In genomic region chr17:37774508-37774907, GRCh38 we compare ENCODE assay signal across 12 cellular contexts. TPM values are rescaled to one million over a fixed set of nuclear protein-coding genes. Genes with fewer than 3 reads are reported as not detected.
A peak's percentile ranks its signal among the peaks of the same experiment; 100 is the strongest.
DNase-seq lines count a peak whose midpoint lies in the region; ATAC-seq, FAIRE-seq and TF ChIP-seq lines count a peak whose summit lies in the region.
"Had no signal": no experiment of that assay in that cellular context is flagged by ENCODE, and none has a peak within 500 bp of the region (broad histone marks: within the 10 kb centered on the region; RNA-seq: fewer than 3 reads in every experiment).

No MANE protein-coding gene starts in this region.

- no peak overlapping the region for H3K4me2 ChIP-seq in osteoblast (ENCODE audit: insufficient read depth, low read length)

- no peaks in the 10 kb centered on the region for H3K4me1 ChIP-seq in CD8-positive, alpha-beta T cell (ENCODE audit: insufficient read depth, low read length)
- H3K4me1 ChIP-seq in ovary (ENCODE audit: insufficient read depth): no peaks in the 10 kb centered on the region
- no peaks in the 10 kb centered on the region for H3K4me1 ChIP-seq in osteoblast (ENCODE audit: insufficient read depth, low read length)

- no peaks in the 10 kb centered on the region for H4K20me1 ChIP-seq in osteoblast (ENCODE audit: insufficient read depth, low read length)

- H3K9me3 Mint-ChIP-seq in CD8-positive, alpha-beta T cell: no peaks in the 10 kb centered on the region
- H3K9me3 Mint-ChIP-seq in activated T-cell treated with anti-CD3 and anti-CD28 coated beads, Interleukin-2, amount 50 U/mL, for 24 hours: no peaks in the 10 kb centered on the region

- H3K9me3 ChIP-seq in CD8-positive, alpha-beta T cell (ENCODE audit: low read length): no peaks in the 10 kb centered on the region
- H3K9me3 ChIP-seq in ovary: no peaks in the 10 kb centered on the region
- no peaks in the 10 kb centered on the region for H3K9me3 ChIP-seq in osteoblast (ENCODE audit: low read depth, low read length)

- H3K36me3 ChIP-seq in CD8-positive, alpha-beta T cell (ENCODE audit: insufficient read depth, low read length): no peaks in the 10 kb centered on the region
- H3K36me3 ChIP-seq in ovary: no peaks in the 10 kb centered on the region
- no peaks in the 10 kb centered on the region for H3K36me3 ChIP-seq in osteoblast (ENCODE audit: insufficient read depth, low read length)

- DNase-seq in CD8-positive, alpha-beta T cell: no peak
- peak; percentile 52 for DNase-seq in GM19239 (ENCODE audit: insufficient read length, low spot score)
- DNase-seq in activated T-cell treated with anti-CD3 and anti-CD28 coated beads, Interleukin-2, amount 50 U/mL, for 24 hours: no peak
- no peak for DNase-seq in NCI-H1694 (lab: John Stamatoyannopoulos, UW)
- DNase-seq in NCI-H345 (lab: John Stamatoyannopoulos, UW): no peak
- no peak for DNase-seq in ovary
- DNase-seq in osteoblast (ENCODE audit: insufficient read length, low spot score, missing footprints): no peak
- DNase-seq: activated CD8-positive, alpha-beta memory T cell treated with anti-CD3 and anti-CD28 coated beads for 24 hours; DND-41 had no signal

- no peak for TF ChIP-seq CTCF in CD8-positive, alpha-beta T cell (IDR thresholded peaks at IDR 0.05)
- TF ChIP-seq CTCF in ovary (IDR thresholded peaks at IDR 0.05): no peak
- TF ChIP-seq CTCF in osteoblast (IDR thresholded peaks at IDR 0.05; ENCODE audit: extremely low read depth, low read depth, low read length): no peak

- H3K4me3 Mint-ChIP-seq in CD8-positive, alpha-beta T cell: no peak overlapping the region
- no peak overlapping the region for H3K4me3 Mint-ChIP-seq in activated T-cell treated with anti-CD3 and anti-CD28 coated beads, Interleukin-2, amount 50 U/mL, for 24 hours

- intact Hi-C loops in CD8-positive, alpha-beta T cell (cut with DNase I, micrococcal nuclease): loop anchor here in 1 of 2 experiments (2.0 kb wide), 1 partner anchor 16 kb away; no protein-coding TSS in a partner anchor
- intact Hi-C loops in ovary (cut with DNase I): no loop called here

- no peak for TF ChIP-seq EP300 in ovary (IDR thresholded peaks at IDR 0.05)

- H3K4me3 ChIP-seq in CD8-positive, alpha-beta T cell (ENCODE audit: low read depth, low read length): no peak overlapping the region
- H3K4me3 ChIP-seq in ovary (no peak overlapping the region), osteoblast (ENCODE audit: insufficient read depth, low read length) (no peak overlapping the region)
- H3K4me3 ChIP-seq: K562 had no signal

- CTCF ChIA-PET in CD8-positive, alpha-beta T cell (lab: Charles Lee): no interaction called here

- H3K27ac Mint-ChIP-seq in CD8-positive, alpha-beta T cell: no peak overlapping the region
- peak overlapping the region; percentile 32 for H3K27ac Mint-ChIP-seq in activated T-cell treated with anti-CD3 and anti-CD28 coated beads, Interleukin-2, amount 50 U/mL, for 24 hours

- H3K27me3 Mint-ChIP-seq in CD8-positive, alpha-beta T cell (ENCODE audit: low read depth): peaks cover 10% of the 10 kb centered on the region
- H3K27me3 Mint-ChIP-seq in activated T-cell treated with anti-CD3 and anti-CD28 coated beads, Interleukin-2, amount 50 U/mL, for 24 hours: peaks cover 24% of the 10 kb centered on the region

- H3K79me2 ChIP-seq in osteoblast (ENCODE audit: insufficient read depth, low read length): no peaks in the 10 kb centered on the region

- TF ChIP-seq POLR2A in ovary (IDR thresholded peaks at IDR 0.05): no peak

- H3K4me1 Mint-ChIP-seq in CD8-positive, alpha-beta T cell (ENCODE audit: low read depth): peaks cover 4% of the 10 kb centered on the region
- H3K4me1 Mint-ChIP-seq in activated T-cell treated with anti-CD3 and anti-CD28 coated beads, Interleukin-2, amount 50 U/mL, for 24 hours (ENCODE audit: low read depth): peaks cover 35% of the 10 kb centered on the region

- H3K36me3 Mint-ChIP-seq in CD8-positive, alpha-beta T cell: no peaks in the 10 kb centered on the region
- no peaks in the 10 kb centered on the region for H3K36me3 Mint-ChIP-seq in activated T-cell treated with anti-CD3 and anti-CD28 coated beads, Interleukin-2, amount 50 U/mL, for 24 hours (ENCODE audit: low read depth)

- no peak for FAIRE-seq in GM19239 (lab: Jason Lieb, UNC)
- FAIRE-seq: K562 had no signal

- no peak overlapping the region for H3K27ac ChIP-seq in CD8-positive, alpha-beta T cell (ENCODE audit: low read depth, low read length)
- H3K27ac ChIP-seq in ovary: no peak overlapping the region
- no peak overlapping the region for H3K27ac ChIP-seq in osteoblast (ENCODE audit: low read depth, low read length)

- H2AFZ ChIP-seq in osteoblast (ENCODE audit: low read length): no peak overlapping the region

- peak; percentile 42 for ATAC-seq in CD8-positive, alpha-beta T cell
- peak; percentile 64 for ATAC-seq in HG03064 (IDR thresholded peaks at IDR 0.05; ENCODE audit: low read depth, unreplicated experiment)
- ATAC-seq: K562 had no signal

- 40 to 60% (median 52%) methylated on average over 5 of the region's 5 CpGs for WGBS in ovary, 3 donors

- POLR2A ChIA-PET in CD8-positive, alpha-beta T cell (lab: Charles Lee): no interaction called here

- no peaks in the 10 kb centered on the region for H3K27me3 ChIP-seq in CD8-positive, alpha-beta T cell (ENCODE audit: insufficient read depth, low read length)
- H3K27me3 ChIP-seq in ovary (no peaks in the 10 kb centered on the region), osteoblast (ENCODE audit: insufficient read depth, low read length) (no peaks in the 10 kb centered on the region)

RNA-seq across cellular contexts. Expression of gene HNF1B, which starts 29.6 kb away (rescaled TPM):
- total RNA-seq in CD8-positive, alpha-beta T cell: not detected
- 1 to 10 TPM in 2 of 7 donors, under 1 TPM in 3, not detected in 2; 0.60 to 9.5 (median 0.84) TPM for total RNA-seq in ovary
- under 1 TPM in 1 of 2 donors, not detected in 1; 0.05 TPM for polyA plus RNA-seq in ovary
- total RNA-seq in osteoblast: not detected in 2 replicates
- total RNA-seq: K562, mononuclear cell had no signal
- polyA plus RNA-seq: K562 had no signal
